Comparison of ENCODE assay signal across 10 cellular contexts in genomic region chr14:105094193-105094907, GRCh38. TPM values are rescaled to one million over a fixed set of nuclear protein-coding genes. Genes with fewer than 3 reads are reported as not detected.
A peak's percentile ranks its signal among the peaks of the same experiment; 100 is the strongest.
DNase-seq lines count a peak whose midpoint lies in the region; ATAC-seq, FAIRE-seq and TF ChIP-seq lines count a peak whose summit lies in the region.
"Had no signal": no experiment of that assay in that cellular context is flagged by ENCODE, and none has a peak within 500 bp of the region (broad histone marks: within the 10 kb centered on the region; RNA-seq: fewer than 3 reads in every experiment).

No MANE protein-coding gene starts in this region.

- TF ChIP-seq CTCF in keratinocyte (optimal IDR thresholded peaks at IDR 0.05 in 1 of 3, IDR thresholded peaks at IDR 0.05 in 1 of 3, conservative IDR thresholded peaks at IDR 0.05 in 1 of 3; ENCODE audit: extremely low read depth in 1 of 3, insufficient read depth in 2 of 3, low read length in 3 of 3), result no peak

- no peaks in the 10 kb centered on the region for H4K20me1 ChIP-seq in keratinocyte (ENCODE audit: control insufficient read depth, extremely low read depth, insufficient read depth, low read length)

- H3K4me3 ChIP-seq in keratinocyte (ENCODE audit: control insufficient read depth in 2 of 3, extremely low read depth in 1 of 3, insufficient read depth in 2 of 3, low read depth in 1 of 3, low read length in 3 of 3) (peak overlapping the region; percentile 66 to 79 (median 73)), stomach smooth muscle (ENCODE audit: low read length in 2 of 2) (peak overlapping the region; percentile 78 to 80)

- H2AFZ ChIP-seq in keratinocyte (ENCODE audit: control insufficient read depth, low read length), result peak overlapping the region; percentile 3

- FAIRE-seq in keratinocyte (lab: Jason Lieb, UNC), result no peak
- FAIRE-seq: A204.1, TTC549 had no signal

- no peaks in the 10 kb centered on the region for H3K79me2 ChIP-seq in keratinocyte (ENCODE audit: control insufficient read depth, insufficient read depth, low read length)

- H3K27me3 Mint-ChIP-seq in activated naive CD8-positive, alpha-beta T cell treated with anti-CD3 and anti-CD28 coated beads for 36 hours, result no peaks in the 10 kb centered on the region

- peak overlapping the region; percentile 82 for H3K4me2 ChIP-seq in keratinocyte (ENCODE audit: control insufficient read depth, extremely low read depth, insufficient read depth, low read depth, low read length)

- peak overlapping the region; percentile 66 for H3K4me3 Mint-ChIP-seq in activated naive CD8-positive, alpha-beta T cell treated with anti-CD3 and anti-CD28 coated beads for 36 hours

- ATAC-seq in HG02610 (IDR thresholded peaks at IDR 0.05; ENCODE audit: unreplicated experiment), result no peak

- DNase-seq in NCI-H2227 (lab: John Stamatoyannopoulos, UW; ENCODE audit: unreplicated experiment) (peak; percentile 43), NCI-H2227 treated with DMSO at 0.1 percent for 48 hours (lab: John Stamatoyannopoulos, UW) (no peak), keratinocyte (ENCODE audit: low read depth, low spot score) (no peak), NOMO-1 treated with DMSO at 0.1 percent for 48 hours (lab: John Stamatoyannopoulos, UW; ENCODE audit: unreplicated experiment) (no peak), NCI-H524 treated with DMSO at 0.1 percent for 48 hours (lab: John Stamatoyannopoulos, UW) (no peak)
- DNase-seq in activated naive CD8-positive, alpha-beta T cell treated with anti-CD3 and anti-CD28 coated beads for 36 hours, result no peak

- H3K27ac ChIP-seq in keratinocyte (ENCODE audit: control insufficient read depth, insufficient read depth, low read length), result no peak overlapping the region
- H3K27ac ChIP-seq in stomach smooth muscle (ENCODE audit: low read length), result peak overlapping the region; percentile 84

- no peaks in the 10 kb centered on the region for H3K36me3 ChIP-seq in keratinocyte (ENCODE audit: control insufficient read depth in 2 of 2, extremely low read depth in 1 of 2, insufficient read depth in 2 of 2, low read length in 2 of 2)
- no peaks in the 10 kb centered on the region for H3K36me3 ChIP-seq in stomach smooth muscle (ENCODE audit: control insufficient read depth in 2 of 2, insufficient read depth in 2 of 2, low read length in 2 of 2)

- no peaks in the 10 kb centered on the region for H3K9me3 Mint-ChIP-seq in activated naive CD8-positive, alpha-beta T cell treated with anti-CD3 and anti-CD28 coated beads for 36 hours

- no peaks in the 10 kb centered on the region for H3K36me3 Mint-ChIP-seq in activated naive CD8-positive, alpha-beta T cell treated with anti-CD3 and anti-CD28 coated beads for 36 hours

- peaks cover 44% of the 10 kb centered on the region for H3K4me1 ChIP-seq in keratinocyte (ENCODE audit: control insufficient read depth, extremely low read depth, insufficient read depth, low read length)
- peaks cover 40% of the 10 kb centered on the region for H3K4me1 ChIP-seq in stomach smooth muscle (ENCODE audit: control insufficient read depth, insufficient read depth, low read length)

- no peaks in the 10 kb centered on the region for H3K9me1 ChIP-seq in keratinocyte (ENCODE audit: control insufficient read depth, extremely low read depth, insufficient read depth, low read length)

- H3K27me3 ChIP-seq in keratinocyte (ENCODE audit: control insufficient read depth, extremely low read depth, insufficient read depth, low read length) (no peaks in the 10 kb centered on the region), stomach smooth muscle (ENCODE audit: control insufficient read depth in 1 of 2, insufficient read depth in 2 of 2, low read length in 2 of 2) (no peaks in the 10 kb centered on the region)

- H3K9ac ChIP-seq in keratinocyte (ENCODE audit: control insufficient read depth, extremely low read depth, insufficient read depth, low read length) (peak overlapping the region; percentile 77), stomach smooth muscle (ENCODE audit: low read length in 2 of 2) (peak overlapping the region; percentile 82 to 89)

- no peak overlapping the region for H3K27ac Mint-ChIP-seq in activated naive CD8-positive, alpha-beta T cell treated with anti-CD3 and anti-CD28 coated beads for 36 hours

- dilution Hi-C loops in keratinocyte (cut with MboI; ENCODE audit: extremely low pct_ligation_motif_present, low sequenced_read_pairs), result no loop called here

- H3K4me1 Mint-ChIP-seq in activated naive CD8-positive, alpha-beta T cell treated with anti-CD3 and anti-CD28 coated beads for 36 hours, result peaks cover 10% of the 10 kb centered on the region

- H3K9me3 ChIP-seq in keratinocyte (ENCODE audit: control insufficient read depth, low read depth, low read length), result no peaks in the 10 kb centered on the region
- H3K9me3 ChIP-seq in stomach smooth muscle (ENCODE audit: control insufficient read depth in 2 of 2, low read length in 2 of 2), result no peaks in the 10 kb centered on the region

RNA-seq across cellular contexts. Expression of gene GPR132, which starts 29.1 kb away (rescaled TPM):
- total RNA-seq in activated naive CD8-positive, alpha-beta T cell treated with anti-CD3 and anti-CD28 coated beads for 36 hours, result 10 to 100 TPM; 23.9 to 24.1 TPM
- polyA plus RNA-seq in keratinocyte, result not detected in 3 replicates
- not detected for polyA plus RNA-seq in keratinocyte (2011; ENCODE audit: low read depth)
- polyA plus RNA-seq in keratinocyte (2011; cell fraction: cytosol; rRNA removed), result not detected in 2 replicates
- polyA plus RNA-seq in keratinocyte (2011; cell fraction: nucleus; rRNA removed), result not detected in 2 replicates
- polyA plus RNA-seq in keratinocyte (2012; ENCODE audit: low replicate concordance), result 0.39 and 1.2 TPM in 2 replicates
- polyA minus RNA-seq in keratinocyte, result not detected in 3 replicates
- polyA minus RNA-seq in keratinocyte (2011; cell fraction: cytosol; rRNA and poly(A)+ RNA removed), result not detected
- not detected in 2 replicates for polyA minus RNA-seq in keratinocyte (2011; cell fraction: nucleus; rRNA and poly(A)+ RNA removed)
